8 cellular contexts compared by ENCODE assay signal in genomic region chr20:63978319-63979220, GRCh38. TPM values are rescaled to one million over a fixed set of nuclear protein-coding genes. Genes with fewer than 3 reads are reported as not detected.
DNase-seq lines count a peak whose midpoint lies in the region; ATAC-seq, FAIRE-seq and TF ChIP-seq lines count a peak whose summit lies in the region.

No MANE protein-coding gene starts in this region.

- intact Hi-C loops in CD4-positive, alpha-beta memory T cell (cut with micrococcal nuclease), result no loop called here
- intact Hi-C loops in lower lobe of right lung (cut with DNase I), result no loop called here

- H3K4me3 ChIP-seq in CD4-positive, alpha-beta memory T cell (ENCODE audit: low read length in 2 of 2), result peak overlapping the region; percentile 36 to 59
- H3K4me3 ChIP-seq in lower lobe of right lung, result peak overlapping the region; percentile 91

- H3K9me3 ChIP-seq in CD4-positive, alpha-beta memory T cell (ENCODE audit: control insufficient read depth in 1 of 2, low read length in 2 of 2), result no peaks in the 10 kb centered on the region
- H3K9me3 ChIP-seq in lower lobe of right lung, result no peaks in the 10 kb centered on the region

- peak; percentile 51 for TF ChIP-seq POLR2A in GM19193 (IDR thresholded peaks at IDR 0.05; ENCODE audit: extremely low read depth, insufficient read depth, insufficient read length)

- H3K27me3 ChIP-seq in CD4-positive, alpha-beta memory T cell (ENCODE audit: insufficient read depth, low read length), result no peaks in the 10 kb centered on the region
- no peaks in the 10 kb centered on the region for H3K27me3 ChIP-seq in lower lobe of right lung (ENCODE audit: low read depth)

- H3K4me1 Mint-ChIP-seq in CD4-positive, alpha-beta memory T cell, result peaks cover 43 to 77% (median 60%) of the 10 kb centered on the region in 4 donors
- peaks cover 60% of the 10 kb centered on the region for H3K4me1 Mint-ChIP-seq in T-helper 1 cell treated with Interleukin-12 subunit alpha and Interleukin-12 subunit beta and Interleukin-4 antibody, amounts not matched to agents 30 μg/mL and 1 μg/mL, for 36 hours (ENCODE audit: low read depth)
- peaks cover 70% of the 10 kb centered on the region for H3K4me1 Mint-ChIP-seq in central memory CD8-positive, alpha-beta T cell
- H3K4me1 Mint-ChIP-seq in stimulated activated effector memory CD8-positive, alpha-beta T cell treated with anti-CD3 and anti-CD28 coated beads, Interleukin-12 subunit alpha, Interleukin-12 subunit beta, amount 100 ng/mL, for 72 hours, result peaks cover 70% of the 10 kb centered on the region

- no peak for TF ChIP-seq RAD21 in Ishikawa (IDR thresholded peaks at IDR 0.05; ENCODE audit: low read depth)

- peaks cover 24 to 40% of the 10 kb centered on the region in 2 donors for H3K36me3 Mint-ChIP-seq in CD4-positive, alpha-beta memory T cell
- H3K36me3 Mint-ChIP-seq in T-helper 1 cell treated with Interleukin-12 subunit alpha and Interleukin-12 subunit beta and Interleukin-4 antibody, amounts not matched to agents 30 μg/mL and 1 μg/mL, for 36 hours (ENCODE audit: low read depth), result peaks cover 32% of the 10 kb centered on the region
- H3K36me3 Mint-ChIP-seq in central memory CD8-positive, alpha-beta T cell (ENCODE audit: insufficient read depth), result peaks cover 53% of the 10 kb centered on the region
- H3K36me3 Mint-ChIP-seq in stimulated activated effector memory CD8-positive, alpha-beta T cell treated with anti-CD3 and anti-CD28 coated beads, Interleukin-12 subunit alpha, Interleukin-12 subunit beta, amount 100 ng/mL, for 72 hours, result peaks cover 78% of the 10 kb centered on the region

- TF ChIP-seq EP300 in Ishikawa (IDR thresholded peaks at IDR 0.05; ENCODE audit: borderline replicate concordance), result peak; percentile 16; the same call in 1 of the 2 replicates

- peak overlapping the region; percentile 86 to 94 (median 91) for H3K27ac Mint-ChIP-seq in CD4-positive, alpha-beta memory T cell
- H3K27ac Mint-ChIP-seq in T-helper 1 cell treated with Interleukin-12 subunit alpha and Interleukin-12 subunit beta and Interleukin-4 antibody, amounts not matched to agents 30 μg/mL and 1 μg/mL, for 36 hours, result peak overlapping the region; percentile 88
- H3K27ac Mint-ChIP-seq in central memory CD8-positive, alpha-beta T cell (ENCODE audit: low read depth), result peak overlapping the region; percentile 81
- peak overlapping the region; percentile 95 for H3K27ac Mint-ChIP-seq in stimulated activated effector memory CD8-positive, alpha-beta T cell treated with anti-CD3 and anti-CD28 coated beads, Interleukin-12 subunit alpha, Interleukin-12 subunit beta, amount 100 ng/mL, for 72 hours

- H3K4me3 Mint-ChIP-seq in CD4-positive, alpha-beta memory T cell, result peak overlapping the region; percentile 82 to 87 (median 85)
- H3K4me3 Mint-ChIP-seq in T-helper 1 cell treated with Interleukin-12 subunit alpha and Interleukin-12 subunit beta and Interleukin-4 antibody, amounts not matched to agents 30 μg/mL and 1 μg/mL, for 36 hours, result peak overlapping the region; percentile 90
- peak overlapping the region; percentile 94 for H3K4me3 Mint-ChIP-seq in central memory CD8-positive, alpha-beta T cell
- H3K4me3 Mint-ChIP-seq in stimulated activated effector memory CD8-positive, alpha-beta T cell treated with anti-CD3 and anti-CD28 coated beads, Interleukin-12 subunit alpha, Interleukin-12 subunit beta, amount 100 ng/mL, for 72 hours, result peak overlapping the region; percentile 93

- H3K36me3 ChIP-seq in CD4-positive, alpha-beta memory T cell (ENCODE audit: insufficient read depth, low read length), result peaks cover 10% of the 10 kb centered on the region
- peaks cover 10% of the 10 kb centered on the region for H3K36me3 ChIP-seq in lower lobe of right lung

- H3K27ac ChIP-seq in CD4-positive, alpha-beta memory T cell (ENCODE audit: low read depth, low read length), result peak overlapping the region; percentile 63
- peak overlapping the region; percentile 86 for H3K27ac ChIP-seq in lower lobe of right lung

- CTCF ChIA-PET in CD4-positive, alpha-beta memory T cell (lab: Charles Lee; ENCODE audit: partially characterized antibody), result interaction anchor here (1.1 to 4.2 kb wide), 7 partner anchors 22 to 271 kb away, joined by 4 to 84 read pairs (median 10); partner anchors contain the start of genes ARFRP1, C20orf204, TCEA2 and UCKL1

- peak in 4 of 5 donors; percentile 28 to 56 (median 40) for DNase-seq in CD4-positive, alpha-beta memory T cell
- peak in 1 of 2 donors; percentile 37 for DNase-seq in central memory CD8-positive, alpha-beta T cell (ENCODE audit: low spot score in 2 of 2)
- DNase-seq in lower lobe of right lung (peak; percentile 90), D721Med (ENCODE audit: insufficient read length, low spot score) (no peak)
- peak; percentile 66 to 90 for DNase-seq in stimulated activated effector memory CD8-positive, alpha-beta T cell treated with anti-CD3 and anti-CD28 coated beads, Interleukin-12 subunit alpha, Interleukin-12 subunit beta, amount 100 ng/mL, for 72 hours (ENCODE audit: low spot score in 2 of 2)

- no peak for FAIRE-seq in D721Med (lab: Jason Lieb, UNC)

- H3K27me3 Mint-ChIP-seq in CD4-positive, alpha-beta memory T cell, result no peaks in the 10 kb centered on the region
- no peaks in the 10 kb centered on the region for H3K27me3 Mint-ChIP-seq in T-helper 1 cell treated with Interleukin-12 subunit alpha and Interleukin-12 subunit beta and Interleukin-4 antibody, amounts not matched to agents 30 μg/mL and 1 μg/mL, for 36 hours (ENCODE audit: low read depth)
- no peaks in the 10 kb centered on the region for H3K27me3 Mint-ChIP-seq in central memory CD8-positive, alpha-beta T cell

- peak; percentile 11 for ATAC-seq in central memory CD8-positive, alpha-beta T cell (replicated peaks; ENCODE audit: extremely low read depth, poor library complexity, severe bottlenecking)
- ATAC-seq in lower lobe of right lung, result peak; percentile 56 to 64
- peak; percentile 32 for ATAC-seq in stimulated activated effector memory CD8-positive, alpha-beta T cell treated with anti-CD3 and anti-CD28 coated beads, Interleukin-12 subunit alpha, Interleukin-12 subunit beta, amount 100 ng/mL, for 72 hours

- POLR2A ChIA-PET in CD4-positive, alpha-beta memory T cell (lab: Charles Lee; ENCODE audit: partially characterized antibody), result interaction anchor here (1.1 to 2.5 kb wide), 16 partner anchors 8 to 458 kb away, joined by 3 to 71 read pairs (median 9); partner anchors contain the start of genes ARFRP1, GMEB2, PPDPF and PTK6

- peaks cover 0 to 1% (median 0%) of the 10 kb centered on the region in 8 donors for H3K9me3 Mint-ChIP-seq in CD4-positive, alpha-beta memory T cell
- no peaks in the 10 kb centered on the region for H3K9me3 Mint-ChIP-seq in T-helper 1 cell treated with Interleukin-12 subunit alpha and Interleukin-12 subunit beta and Interleukin-4 antibody, amounts not matched to agents 30 μg/mL and 1 μg/mL, for 36 hours
- no peaks in the 10 kb centered on the region for H3K9me3 Mint-ChIP-seq in central memory CD8-positive, alpha-beta T cell
- H3K9me3 Mint-ChIP-seq in stimulated activated effector memory CD8-positive, alpha-beta T cell treated with anti-CD3 and anti-CD28 coated beads, Interleukin-12 subunit alpha, Interleukin-12 subunit beta, amount 100 ng/mL, for 72 hours, result no peaks in the 10 kb centered on the region

- H3K4me1 ChIP-seq in CD4-positive, alpha-beta memory T cell (ENCODE audit: insufficient read depth, low read length), result peaks cover 54% of the 10 kb centered on the region
- H3K4me1 ChIP-seq in lower lobe of right lung, result peaks cover 50% of the 10 kb centered on the region

- TF ChIP-seq CTCF in lower lobe of right lung (IDR thresholded peaks at IDR 0.05) (no peak), D721Med (IDR thresholded peaks at IDR 0.05; ENCODE audit: insufficient read depth, missing control alignments) (no peak)

TF ChIP-seq in Ishikawa, 13 proteins besides CTCF, POLR2A, EP300 and RAD21:
- peak; percentile 23; the same call in 1 of the 2 replicates for TF ChIP-seq TEAD4 (IDR thresholded peaks at IDR 0.05)
- no peak for TF ChIP-seq CEBPB (IDR thresholded peaks at IDR 0.05)
- no peak for TF ChIP-seq EGR1 (IDR thresholded peaks at IDR 0.05)
- TF ChIP-seq MAX (IDR thresholded peaks at IDR 0.05), result peak; percentile 92
- TF ChIP-seq TCF12 (IDR thresholded peaks at IDR 0.05; ENCODE audit: low read depth), result peak; percentile 51; the same call in 1 of the 2 replicates
- peak; percentile 35 for TF ChIP-seq USF1 (IDR thresholded peaks at IDR 0.05)
- TF ChIP-seq NFIC (IDR thresholded peaks at IDR 0.05), result 0 out of 2 replicates have a peak, but pooled peaks have one; percentile 18
- TF ChIP-seq ZBTB7A (IDR thresholded peaks at IDR 0.05; ENCODE audit: low read depth), result peak; percentile 91

RNA-seq across cellular contexts. Expression of gene SAMD10, which starts 0.9 kb away (rescaled TPM):
- 1 to 10 TPM; 7.4 to 7.5 TPM for total RNA-seq in CD4-positive, alpha-beta memory T cell
- 10 to 100 TPM in 1 of 2 donors, 1 to 10 TPM in 1; 9.7 to 13.0 TPM for polyA plus RNA-seq in CD4-positive, alpha-beta memory T cell
- total RNA-seq in lower lobe of right lung, result 3.6 TPM

RNA-seq across cellular contexts. Expression of gene PRPF6, which starts 2.4 kb away (rescaled TPM):
- 10 to 100 TPM; 86.4 to 88.7 TPM for total RNA-seq in CD4-positive, alpha-beta memory T cell
- 100 to 1,000 TPM in 1 of 2 donors, 10 to 100 TPM in 1; 63.8 to 101 TPM for polyA plus RNA-seq in CD4-positive, alpha-beta memory T cell
- total RNA-seq in lower lobe of right lung, result 57.2 TPM

RNA-seq across cellular contexts. Expression of gene ZNF512B, which starts 8.8 kb away (rescaled TPM):
- total RNA-seq in CD4-positive, alpha-beta memory T cell, result 10 to 100 TPM; 20.7 to 22.0 TPM
- polyA plus RNA-seq in CD4-positive, alpha-beta memory T cell, result 1 to 10 TPM in 1 of 2 donors, under 1 TPM in 1; 0.20 to 1.7 TPM
- 13.7 TPM for total RNA-seq in lower lobe of right lung

RNA-seq across cellular contexts. Expression of gene UCKL1, which starts 22.4 kb away (rescaled TPM):
- 10 to 100 TPM; 53.7 to 55.1 TPM for total RNA-seq in CD4-positive, alpha-beta memory T cell
- 10 to 100 TPM; 26.2 to 31.8 TPM for polyA plus RNA-seq in CD4-positive, alpha-beta memory T cell
- 31.5 TPM for total RNA-seq in lower lobe of right lung

RNA-seq across cellular contexts. Expression of gene C20orf204, which starts 57.4 kb away (rescaled TPM):
- total RNA-seq in CD4-positive, alpha-beta memory T cell, result 1 to 10 TPM; 3.7 to 4.1 TPM
- under 1 TPM in 1 of 2 donors, not detected in 1; 0.22 TPM for polyA plus RNA-seq in CD4-positive, alpha-beta memory T cell
- 1.2 TPM for total RNA-seq in lower lobe of right lung
